In genomic region chr9:112050544-112051475, GRCh38 we compare ENCODE assay signal across 9 cellular contexts.
A peak's percentile ranks its signal among the peaks of the same experiment; 100 is the strongest.
DNase-seq lines count a peak whose midpoint lies in the region; ATAC-seq and TF ChIP-seq lines count a peak whose summit lies in the region.
"Had no signal": no experiment of that assay in that cellular context is flagged by ENCODE, and none has a peak within 500 bp of the region (broad histone marks: within the 10 kb centered on the region; RNA-seq: fewer than 3 reads in every experiment).

No MANE protein-coding gene starts in this region.

- H3K36me3 Mint-ChIP-seq in GM23338 (ENCODE audit: low read depth): no peaks in the 10 kb centered on the region
- no peaks in the 10 kb centered on the region for H3K36me3 Mint-ChIP-seq in activated T-helper 17 cell treated with anti-CD3 and anti-CD28 coated beads, Interleukin-2, amount 50 U/mL, for 72 hours (ENCODE audit: low read depth)

- TF ChIP-seq POLR2A in stomach (IDR thresholded peaks at IDR 0.05): no peak

- DNase-seq in HS-5 (ENCODE audit: low read depth): peak; percentile 97
- peak; percentile 85 for DNase-seq in choroid plexus epithelial cell (ENCODE audit: low read depth)
- DNase-seq in left kidney (ENCODE audit: low read depth, low spot score): peak; percentile 74
- DNase-seq in stomach: peak; percentile 57
- no peak for DNase-seq in GM23338 (ENCODE audit: low spot score)
- DNase-seq in NCI-H748 treated with DMSO at 0.1 percent for 48 hours (lab: John Stamatoyannopoulos, UW): no peak
- DNase-seq in NCI-H146 treated with DMSO at 0.1 percent for 48 hours (lab: John Stamatoyannopoulos, UW; ENCODE audit: unreplicated experiment): no peak
- DNase-seq: activated naive CD4-positive, alpha-beta T cell treated with Interleukin-2 at 50 U/mL for 16 hours had no signal

- intact Hi-C loops in stomach (cut with DNase I; ENCODE audit: low total_unique reads): no loop called here

- no peak for ATAC-seq in GM23338
- ATAC-seq in activated T-helper 17 cell treated with anti-CD3 and anti-CD28 coated beads, Interleukin-2, amount 50 U/mL, for 72 hours (replicated peaks): no peak

- TF ChIP-seq CTCF in choroid plexus epithelial cell (conservative IDR thresholded peaks at IDR 0.05; ENCODE audit: low read depth, low read length) (no peak), stomach (IDR thresholded peaks at IDR 0.05) (no peak), GM23338 (conservative IDR thresholded peaks at IDR 0.05; ENCODE audit: low read depth in 2 of 2) (no peak)

- H3K27me3 ChIP-seq in stomach (no peaks in the 10 kb centered on the region), GM23338 (ENCODE audit: insufficient read depth) (no peaks in the 10 kb centered on the region)

- H3K27me3 Mint-ChIP-seq in GM23338 (ENCODE audit: insufficient read depth, low read depth, poor library complexity): no peaks in the 10 kb centered on the region
- no peaks in the 10 kb centered on the region for H3K27me3 Mint-ChIP-seq in activated T-helper 17 cell treated with anti-CD3 and anti-CD28 coated beads, Interleukin-2, amount 50 U/mL, for 72 hours

- H3K27ac Mint-ChIP-seq in GM23338: no peak overlapping the region
- no peak overlapping the region for H3K27ac Mint-ChIP-seq in activated T-helper 17 cell treated with anti-CD3 and anti-CD28 coated beads, Interleukin-2, amount 50 U/mL, for 72 hours

- H2AFZ ChIP-seq in GM23338: no peak overlapping the region

- H3K36me3 ChIP-seq in stomach (no peaks in the 10 kb centered on the region), GM23338 (ENCODE audit: insufficient read depth) (peaks cover 4% of the 10 kb centered on the region; the same call in 1 of the 2 replicates)

- H3K4me1 ChIP-seq in stomach (peaks cover 21 to 38% (median 26%) of the 10 kb centered on the region in 4 donors), GM23338 (ENCODE audit: insufficient read depth) (no peaks in the 10 kb centered on the region)

- no peaks in the 10 kb centered on the region; the same call in 2 of the 3 replicates for H3K4me1 Mint-ChIP-seq in GM23338
- peaks cover 5% of the 10 kb centered on the region for H3K4me1 Mint-ChIP-seq in activated T-helper 17 cell treated with anti-CD3 and anti-CD28 coated beads, Interleukin-2, amount 50 U/mL, for 72 hours

- no peak for TF ChIP-seq EP300 in stomach (IDR thresholded peaks at IDR 0.05)

- H3K9me3 ChIP-seq in stomach: no peaks in the 10 kb centered on the region

- 38 to 46% (median 43%) methylated on average over 7 of the region's 7 CpGs for WGBS in stomach, 5 donors

- no peak overlapping the region for H3K4me2 ChIP-seq in GM23338

- H3K9me3 Mint-ChIP-seq in GM23338: no peaks in the 10 kb centered on the region; the same call in 2 of the 3 replicates
- peaks cover 4% of the 10 kb centered on the region for H3K9me3 Mint-ChIP-seq in activated T-helper 17 cell treated with anti-CD3 and anti-CD28 coated beads, Interleukin-2, amount 50 U/mL, for 72 hours

- H3F3A ChIP-seq in GM23338 (replicated peaks; ENCODE audit: low read depth): no peaks in the 10 kb centered on the region

- no peaks in the 10 kb centered on the region for H3K79me2 ChIP-seq in GM23338 (replicated peaks; ENCODE audit: insufficient read depth)

- H3K4me3 ChIP-seq in choroid plexus epithelial cell (ENCODE audit: low read depth, low read length) (no peak overlapping the region), stomach (no peak overlapping the region), GM23338 (no peak overlapping the region)

- H3K27ac ChIP-seq in stomach: peak overlapping the region; percentile 5 to 65 (median 63)
- H3K27ac ChIP-seq in GM23338 (ENCODE audit: low read depth): no peak overlapping the region

- H4K20me1 ChIP-seq in GM23338 (replicated peaks; ENCODE audit: insufficient read depth): no peaks in the 10 kb centered on the region

- H3K4me3 Mint-ChIP-seq in GM23338: no peak overlapping the region
- no peak overlapping the region for H3K4me3 Mint-ChIP-seq in activated T-helper 17 cell treated with anti-CD3 and anti-CD28 coated beads, Interleukin-2, amount 50 U/mL, for 72 hours

- peaks cover 5% of the 10 kb centered on the region; the same call in 1 of the 2 replicates for H3K9me2 ChIP-seq in GM23338 (ENCODE audit: insufficient read depth)

TF ChIP-seq in GM23338, 12 proteins besides CTCF, POLR2A, EP300 and RAD21 (continues in another document):
- TF ChIP-seq ZNF462 (CRISPR knock-in tag; IDR thresholded peaks at IDR 0.05) (no peak), REST (IDR thresholded peaks at IDR 0.05; ENCODE audit: unreplicated experiment) (no peak), NANOG (IDR thresholded peaks at IDR 0.05; ENCODE audit: borderline replicate concordance) (no peak), EZH2 (IDR thresholded peaks at IDR 0.05; ENCODE audit: low read depth, unreplicated experiment) (no peak)

Comparison
In these comparisons a context has a peak if more than half of its experiments do, and no peak if none do; other contexts are left out.
1. DNase-seq: peak in HS-5 (single experiment), choroid plexus epithelial cell (single experiment), left kidney (single experiment) and stomach (single experiment); none in GM23338 (single experiment), NCI-H748 treated with DMSO at 0.1 percent for 48 hours (single experiment) and NCI-H146 treated with DMSO at 0.1 percent for 48 hours (single experiment).